Comparison of ENCODE assay signal across 16 cellular contexts in genomic region chr1:240498335-240498734, GRCh38.
"Had no signal": no experiment of that assay in that cellular context is flagged by ENCODE, and none has a peak within 500 bp of the region (broad histone marks: within the 10 kb centered on the region; RNA-seq: fewer than 3 reads in every experiment).

No MANE protein-coding gene starts in this region.

- ATAC-seq: activated CD8-positive, alpha-beta T cell treated with anti-CD3 and anti-CD28 coated beads, Interleukin-2, amount 10 ng/mL, durations not matched to agents 7 days and 5 days; stimulated activated naive CD8-positive, alpha-beta T cell treated with anti-CD3 and anti-CD28 coated beads, Interleukin-15, Interleukin-2, amounts not matched to agents 100 U/mL and 50 U/mL, for 24 hours had no signal

- H3K4me1 ChIP-seq: colonic mucosa, left ventricle myocardium inferior, right atrium auricular region, tibial artery had no signal

- H3K36me3 ChIP-seq: brain microvascular endothelial cell, colonic mucosa, left ventricle myocardium inferior, right atrium auricular region, tibial artery had no signal

- H3K9me3 ChIP-seq: colonic mucosa, right atrium auricular region, tibial artery had no signal

- H3K4me3 ChIP-seq: colonic mucosa, left ventricle myocardium inferior, right atrium auricular region, tibial artery had no signal

- H3K27me3 ChIP-seq: brain microvascular endothelial cell, colonic mucosa, right atrium auricular region, tibial artery had no signal

- DNase-seq: activated CD4-positive, alpha-beta T cell treated with anti-CD3 and anti-CD28 coated beads, Interleukin-2, amount 10 ng/mL, durations not matched to agents 24 days and 14 days; activated CD4-positive, CD25-positive, alpha-beta regulatory T cell; activated CD8-positive, alpha-beta T cell treated with anti-CD3 and anti-CD28 coated beads, Interleukin-2, amount 10 ng/mL, durations not matched to agents 7 days and 5 days; activated naive CD4-positive, alpha-beta T cell treated with anti-CD3 and anti-CD28 coated beads, Interleukin-2, amount 50 U/mL, for 16 hours; activated T-cell treated with anti-CD3 and anti-CD28 coated beads, Interleukin-2, amount 50 U/mL, for 24 hours; aorta; colonic mucosa; erythroblast; hypothalamus; kidney; left ventricle myocardium inferior; stimulated activated naive CD8-positive, alpha-beta T cell treated with anti-CD3 and anti-CD28 coated beads, Interleukin-15, Interleukin-2, amounts not matched to agents 100 U/mL and 50 U/mL, for 24 hours; substantia nigra; tibial artery had no signal

- H3K27ac ChIP-seq: brain microvascular endothelial cell, colonic mucosa, left ventricle myocardium inferior, right atrium auricular region, tibial artery had no signal
